15 cellular contexts compared by ENCODE assay signal in the genomic region with DNA sequence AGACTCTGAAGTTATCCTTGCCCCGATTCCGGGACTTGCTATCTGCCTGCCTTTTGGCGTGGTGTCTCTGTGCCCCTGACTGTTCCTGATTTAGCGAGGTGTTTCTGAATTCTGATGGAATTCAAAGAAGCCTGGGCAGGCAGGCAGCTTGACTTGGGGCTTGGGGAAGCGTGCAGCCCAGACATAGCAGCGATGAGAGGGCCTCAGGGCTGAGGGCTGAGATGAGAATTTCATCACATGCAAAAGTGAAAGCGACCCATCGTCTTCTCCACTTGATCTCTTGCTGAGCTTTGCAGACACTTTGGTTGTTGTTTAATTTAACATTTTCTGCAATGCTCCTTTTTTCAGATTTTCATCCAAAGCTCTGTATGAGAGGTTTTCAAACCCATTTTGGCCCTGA. TPM values are rescaled to one million over a fixed set of nuclear protein-coding genes. Genes with fewer than 3 reads are reported as not detected.
DNase-seq lines count a peak whose midpoint lies in the region; ATAC-seq and TF ChIP-seq lines count a peak whose summit lies in the region.
"Had no signal": no experiment of that assay in that cellular context is flagged by ENCODE, and none has a peak within 500 bp of the region (broad histone marks: within the 10 kb centered on the region; RNA-seq: fewer than 3 reads in every experiment).

No MANE protein-coding gene starts in this region.

- no peaks in the 10 kb centered on the region for H3K36me3 Mint-ChIP-seq in activated T-helper 17 cell treated with anti-CD3 and anti-CD28 coated beads, Interleukin-2, amount 50 U/mL, for 72 hours (ENCODE audit: low read depth)
- H3K36me3 Mint-ChIP-seq in activated T-helper 1 cell treated with anti-CD3 and anti-CD28 coated beads, Interleukin-12 subunit alpha, Interleukin-12 subunit beta, Interleukin-2, Interleukin-4 antibody, amounts not matched to agents 30 ng/mL and 10 ng/mL and 1 ng/mL, durations not matched to agents 14 hours and 24 hours and 36 hours (ENCODE audit: low read depth) = no peaks in the 10 kb centered on the region

- peaks cover 17% of the 10 kb centered on the region for H3K9me3 ChIP-seq in BLaER1
- no peaks in the 10 kb centered on the region for H3K9me3 ChIP-seq in lower lobe of right lung
- H3K9me3 ChIP-seq: adrenal gland, gastroesophageal sphincter, SJSA1 had no signal

- peak overlapping the region; percentile 48 for H3K4me3 ChIP-seq in BLaER1
- no peak overlapping the region for H3K4me3 ChIP-seq in lower lobe of right lung
- H3K4me3 ChIP-seq: adrenal gland, gastroesophageal sphincter, SJSA1 had no signal

- ATAC-seq in activated T-helper 17 cell treated with anti-CD3 and anti-CD28 coated beads, Interleukin-2, amount 50 U/mL, for 72 hours (replicated peaks) = no peak
- peak; percentile 40 to 48 for ATAC-seq in lower lobe of right lung
- ATAC-seq: gastroesophageal sphincter had no signal

- H3K9ac ChIP-seq in BLaER1 = no peak overlapping the region

- peak; percentile 68 for DNase-seq in GM03348 (ENCODE audit: low spot score)
- no peak for DNase-seq in lower lobe of right lung
- no peak for DNase-seq in NCI-H1417 (lab: John Stamatoyannopoulos, UW)
- DNase-seq in NK-92 treated with Interleukin-12 subunit alpha and Interleukin-12 subunit beta, amount 100 ng/mL, for 24 hours (lab: John Stamatoyannopoulos, UW) = no peak
- no peak for DNase-seq in activated T-helper 1 cell treated with anti-CD3 and anti-CD28 coated beads, Interleukin-12 subunit alpha, Interleukin-12 subunit beta, Interleukin-2, Interleukin-4 antibody, amounts not matched to agents 30 ng/mL and 10 ng/mL and 1 ng/mL, durations not matched to agents 14 hours and 24 hours and 36 hours (ENCODE audit: low spot score)
- DNase-seq: activated B cell treated with CpG ODN at 0.5 μM for 24 hours, adrenal gland, islet precursor cell, NCI-H1436, NCI-H526, substantia nigra had no signal

- no peak for TF ChIP-seq CTCF in lower lobe of right lung (IDR thresholded peaks at IDR 0.05)

- intact Hi-C loops in lower lobe of right lung (cut with DNase I) = no loop called here
- intact Hi-C loops in activated T-helper 1 cell treated with anti-CD3 and anti-CD28 coated beads, Interleukin-12 subunit alpha, Interleukin-12 subunit beta, Interleukin-2, Interleukin-4 antibody, amounts not matched to agents 30 ng/mL and 10 ng/mL and 1 ng/mL, durations not matched to agents 14 hours and 24 hours and 36 hours (cut with micrococcal nuclease) = loop anchor here (1.0 kb wide), 1 partner anchor 27 kb away; no protein-coding TSS in a partner anchor

- peak overlapping the region; percentile 77 for H3K4me2 ChIP-seq in BLaER1

- H3K4me1 ChIP-seq in BLaER1 = peaks cover 55% of the 10 kb centered on the region
- peaks cover 35% of the 10 kb centered on the region for H3K4me1 ChIP-seq in lower lobe of right lung
- H3K4me1 ChIP-seq: adrenal gland, SJSA1 had no signal

- H3K27ac ChIP-seq in BLaER1 = peak overlapping the region; percentile 42
- H3K27ac ChIP-seq in lower lobe of right lung = no peak overlapping the region
- H3K27ac ChIP-seq: adrenal gland, gastroesophageal sphincter, SJSA1 had no signal

- no peak overlapping the region for H3K27ac Mint-ChIP-seq in activated T-helper 17 cell treated with anti-CD3 and anti-CD28 coated beads, Interleukin-2, amount 50 U/mL, for 72 hours
- H3K27ac Mint-ChIP-seq in activated T-helper 1 cell treated with anti-CD3 and anti-CD28 coated beads, Interleukin-12 subunit alpha, Interleukin-12 subunit beta, Interleukin-2, Interleukin-4 antibody, amounts not matched to agents 30 ng/mL and 10 ng/mL and 1 ng/mL, durations not matched to agents 14 hours and 24 hours and 36 hours = no peak overlapping the region
- H3K27ac Mint-ChIP-seq: activated B cell treated with CpG ODN at 0.5 μM for 24 hours had no signal

- peaks cover 17% of the 10 kb centered on the region for H3K4me1 Mint-ChIP-seq in activated T-helper 17 cell treated with anti-CD3 and anti-CD28 coated beads, Interleukin-2, amount 50 U/mL, for 72 hours
- peaks cover 22% of the 10 kb centered on the region for H3K4me1 Mint-ChIP-seq in activated T-helper 1 cell treated with anti-CD3 and anti-CD28 coated beads, Interleukin-12 subunit alpha, Interleukin-12 subunit beta, Interleukin-2, Interleukin-4 antibody, amounts not matched to agents 30 ng/mL and 10 ng/mL and 1 ng/mL, durations not matched to agents 14 hours and 24 hours and 36 hours (ENCODE audit: low read depth)
- H3K4me1 Mint-ChIP-seq: activated B cell treated with CpG ODN at 0.5 μM for 24 hours had no signal

- peaks cover 99% of the 10 kb centered on the region for H4K20me1 ChIP-seq in BLaER1

- H3K9me3 Mint-ChIP-seq in activated T-helper 17 cell treated with anti-CD3 and anti-CD28 coated beads, Interleukin-2, amount 50 U/mL, for 72 hours = no peaks in the 10 kb centered on the region
- no peaks in the 10 kb centered on the region for H3K9me3 Mint-ChIP-seq in activated T-helper 1 cell treated with anti-CD3 and anti-CD28 coated beads, Interleukin-12 subunit alpha, Interleukin-12 subunit beta, Interleukin-2, Interleukin-4 antibody, amounts not matched to agents 30 ng/mL and 10 ng/mL and 1 ng/mL, durations not matched to agents 14 hours and 24 hours and 36 hours
- H3K9me3 Mint-ChIP-seq: activated B cell treated with CpG ODN at 0.5 μM for 24 hours had no signal

- H3K4me3 Mint-ChIP-seq in activated T-helper 17 cell treated with anti-CD3 and anti-CD28 coated beads, Interleukin-2, amount 50 U/mL, for 72 hours = peak overlapping the region; percentile 69
- H3K4me3 Mint-ChIP-seq in activated T-helper 1 cell treated with anti-CD3 and anti-CD28 coated beads, Interleukin-12 subunit alpha, Interleukin-12 subunit beta, Interleukin-2, Interleukin-4 antibody, amounts not matched to agents 30 ng/mL and 10 ng/mL and 1 ng/mL, durations not matched to agents 14 hours and 24 hours and 36 hours = no peak overlapping the region
- H3K4me3 Mint-ChIP-seq: activated B cell treated with CpG ODN at 0.5 μM for 24 hours had no signal

- no peaks in the 10 kb centered on the region for H3K27me3 ChIP-seq in BLaER1
- H3K27me3 ChIP-seq in lower lobe of right lung (ENCODE audit: low read depth) = no peaks in the 10 kb centered on the region
- H3K27me3 ChIP-seq: adrenal gland, gastroesophageal sphincter, SJSA1 had no signal

- H3K36me3 ChIP-seq in BLaER1 = peaks cover 58% of the 10 kb centered on the region
- H3K36me3 ChIP-seq in lower lobe of right lung = peaks cover 3% of the 10 kb centered on the region
- H3K36me3 ChIP-seq: adrenal gland, gastroesophageal sphincter had no signal

- peaks cover 62% of the 10 kb centered on the region for H3K27me3 Mint-ChIP-seq in activated T-helper 17 cell treated with anti-CD3 and anti-CD28 coated beads, Interleukin-2, amount 50 U/mL, for 72 hours
- H3K27me3 Mint-ChIP-seq in activated T-helper 1 cell treated with anti-CD3 and anti-CD28 coated beads, Interleukin-12 subunit alpha, Interleukin-12 subunit beta, Interleukin-2, Interleukin-4 antibody, amounts not matched to agents 30 ng/mL and 10 ng/mL and 1 ng/mL, durations not matched to agents 14 hours and 24 hours and 36 hours (ENCODE audit: insufficient read depth) = peaks cover 52% of the 10 kb centered on the region

RNA-seq across cellular contexts. Expression of gene TCF7L2, which starts 57.8 kb away (rescaled TPM):
- total RNA-seq in activated T-helper 17 cell treated with anti-CD3 and anti-CD28 coated beads, Interleukin-2, amount 50 U/mL, for 72 hours = 1 to 10 TPM; 1.1 to 4.7 TPM
- total RNA-seq in lower lobe of right lung = 71.2 TPM
- 0.32 and 0.36 TPM in 2 replicates for total RNA-seq in activated T-helper 1 cell treated with anti-CD3 and anti-CD28 coated beads, Interleukin-12 subunit alpha, Interleukin-12 subunit beta, Interleukin-2, Interleukin-4 antibody, amounts not matched to agents 30 ng/mL and 10 ng/mL and 1 ng/mL, durations not matched to agents 14 hours and 24 hours and 36 hours

Comparison
In these comparisons a context has a peak if more than half of its experiments do, and no peak if none do; other contexts are left out.
1. RNA of gene TCF7L2, which starts 57.8 kb away (total RNA-seq): 71.2 TPM in lower lobe of right lung (single experiment); 1.1 to 4.7 TPM in activated T-helper 17 cell treated with anti-CD3 and anti-CD28 coated beads, Interleukin-2, amount 50 U/mL, for 72 hours and 0.32 to 0.36 TPM in activated T-helper 1 cell treated with anti-CD3 and anti-CD28 coated beads, Interleukin-12 subunit alpha, Interleukin-12 subunit beta, Interleukin-2, Interleukin-4 antibody, amounts not matched to agents 30 ng/mL and 10 ng/mL and 1 ng/mL, durations not matched to agents 14 hours and 24 hours and 36 hours; every median in the first group is over 10 times any median in the second.